Comparison of ENCODE assay signal across 9 cellular contexts in genomic region chr2:98757904-98758421, GRCh38.
DNase-seq lines count a peak whose midpoint lies in the region; ATAC-seq and TF ChIP-seq lines count a peak whose summit lies in the region.
"Had no signal": no experiment of that assay in that cellular context is flagged by ENCODE, and none has a peak within 500 bp of the region (broad histone marks: within the 10 kb centered on the region; RNA-seq: fewer than 3 reads in every experiment).

No MANE protein-coding gene starts in this region.

- peak; percentile 6 for TF ChIP-seq CTCF in RWPE2 (IDR thresholded peaks at IDR 0.05; ENCODE audit: poor library complexity, severe bottlenecking)

- no peak overlapping the region for H3K4me3 ChIP-seq in RWPE2 (ENCODE audit: severe bottlenecking)

- peak; percentile 95 for ATAC-seq in GM19043 (IDR thresholded peaks at IDR 0.05; ENCODE audit: low read depth, unreplicated experiment)
- ATAC-seq in HG03354 (IDR thresholded peaks at IDR 0.05; ENCODE audit: poor library complexity, severe bottlenecking, unreplicated experiment), result peak; percentile 86
- peak; percentile 96 for ATAC-seq in RWPE2 (ENCODE audit: low read depth)
- ATAC-seq in stimulated activated effector memory CD8-positive, alpha-beta T cell treated with anti-CD3 and anti-CD28 coated beads, Interleukin-12 subunit alpha, Interleukin-12 subunit beta, amount 100 ng/mL, for 72 hours, result peak; percentile 90

- H3K36me3 Mint-ChIP-seq in stimulated activated effector memory CD8-positive, alpha-beta T cell treated with anti-CD3 and anti-CD28 coated beads, Interleukin-12 subunit alpha, Interleukin-12 subunit beta, amount 100 ng/mL, for 72 hours, result no peaks in the 10 kb centered on the region

- peaks cover 13% of the 10 kb centered on the region for H3K4me1 ChIP-seq in RWPE2 (ENCODE audit: insufficient read depth, poor library complexity, severe bottlenecking)

- peaks cover 39% of the 10 kb centered on the region for H3K4me1 Mint-ChIP-seq in stimulated activated effector memory CD8-positive, alpha-beta T cell treated with anti-CD3 and anti-CD28 coated beads, Interleukin-12 subunit alpha, Interleukin-12 subunit beta, amount 100 ng/mL, for 72 hours

- H3K9me3 Mint-ChIP-seq in stimulated activated effector memory CD8-positive, alpha-beta T cell treated with anti-CD3 and anti-CD28 coated beads, Interleukin-12 subunit alpha, Interleukin-12 subunit beta, amount 100 ng/mL, for 72 hours, result no peaks in the 10 kb centered on the region
- H3K9me3 Mint-ChIP-seq: nephron had no signal

- H3K27me3 ChIP-seq in RWPE2 (ENCODE audit: insufficient read depth, poor library complexity, severe bottlenecking), result no peaks in the 10 kb centered on the region

- peak overlapping the region; percentile 84 for H3K27ac Mint-ChIP-seq in stimulated activated effector memory CD8-positive, alpha-beta T cell treated with anti-CD3 and anti-CD28 coated beads, Interleukin-12 subunit alpha, Interleukin-12 subunit beta, amount 100 ng/mL, for 72 hours

- H3K36me3 ChIP-seq in RWPE2 (ENCODE audit: low read depth), result no peaks in the 10 kb centered on the region

- peak overlapping the region; percentile 62 for H3K4me3 Mint-ChIP-seq in stimulated activated effector memory CD8-positive, alpha-beta T cell treated with anti-CD3 and anti-CD28 coated beads, Interleukin-12 subunit alpha, Interleukin-12 subunit beta, amount 100 ng/mL, for 72 hours

- peak; percentile 86 for DNase-seq in AG20443 (ENCODE audit: low spot score)
- DNase-seq in RWPE2 (ENCODE audit: low spot score), result no peak
- DNase-seq in amniotic stem cell (lab: John Stamatoyannopoulos, UW), result peak; percentile 10
- DNase-seq in hippocampal formation (lab: John Stamatoyannopoulos, UW), result peak; percentile 29 to 45
- peak in 1 of 2 donors; percentile 68 for DNase-seq in stimulated activated effector memory CD8-positive, alpha-beta T cell treated with anti-CD3 and anti-CD28 coated beads, Interleukin-12 subunit alpha, Interleukin-12 subunit beta, amount 100 ng/mL, for 72 hours (ENCODE audit: low spot score in 2 of 2)
- no peak for DNase-seq in NCI-H748 treated with DMSO at 0.1 percent for 48 hours (lab: John Stamatoyannopoulos, UW)

- peak overlapping the region; percentile 53 for H3K27ac ChIP-seq in RWPE2 (ENCODE audit: poor library complexity, severe bottlenecking)

- no peaks in the 10 kb centered on the region for H3K9me3 ChIP-seq in RWPE2 (ENCODE audit: severe bottlenecking)

Comparison
In these comparisons a context has a peak if more than half of its experiments do, and no peak if none do; other contexts are left out.
1. DNase-seq: peak in AG20443 (single experiment), amniotic stem cell (single experiment) and hippocampal formation (2 of 2); none in RWPE2 (single experiment) and NCI-H748 treated with DMSO at 0.1 percent for 48 hours (single experiment).
2. Peak in every context shown above with its lines, with median percentiles within 50 percentile points of each other: ATAC-seq.